In the genomic region with DNA sequence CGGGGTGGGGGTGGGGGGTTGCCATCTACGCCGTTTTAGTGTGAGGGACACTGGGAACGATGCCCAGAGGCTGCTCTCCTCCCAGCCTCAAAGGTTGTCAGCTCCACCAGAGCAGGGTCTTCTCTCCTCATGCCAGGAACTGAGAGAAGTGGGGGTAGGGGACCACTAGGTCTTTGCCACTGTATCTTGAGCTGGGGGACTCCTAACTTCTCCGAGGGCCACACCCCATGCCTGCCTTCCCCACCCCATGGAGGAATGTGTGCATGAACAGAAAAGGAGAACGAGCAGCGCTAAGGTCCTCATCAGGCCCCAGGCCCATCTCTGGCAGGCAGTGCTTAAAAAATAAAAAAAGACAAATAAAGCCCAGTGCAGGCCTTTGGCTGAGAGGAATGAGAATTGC, we compare ENCODE assay signal across 9 cellular contexts. TPM values are rescaled to one million over a fixed set of nuclear protein-coding genes. Genes with fewer than 3 reads are reported as not detected.
DNase-seq lines count a peak whose midpoint lies in the region; ATAC-seq and TF ChIP-seq lines count a peak whose summit lies in the region.
"Had no signal": no experiment of that assay in that cellular context is flagged by ENCODE, and none has a peak within 500 bp of the region (broad histone marks: within the 10 kb centered on the region; RNA-seq: fewer than 3 reads in every experiment).

No MANE protein-coding gene starts in this region.

- H4K20me1 ChIP-seq in H9 (ENCODE audit: control insufficient read depth, insufficient read depth, insufficient read length): no peaks in the 10 kb centered on the region
- no peaks in the 10 kb centered on the region for H4K20me1 ChIP-seq in fibroblast of lung (ENCODE audit: control insufficient read depth, extremely low read depth, insufficient read depth, low read length)

- no peak overlapping the region for H3K23ac ChIP-seq in H9 (ENCODE audit: insufficient read length, low read depth, low read length)

- no peaks in the 10 kb centered on the region; the same call in 1 of the 2 replicates for H3K79me2 ChIP-seq in H9 (ENCODE audit: insufficient read depth, low read length)
- peaks cover 11% of the 10 kb centered on the region for H3K79me2 ChIP-seq in fibroblast of lung (ENCODE audit: control insufficient read depth, insufficient read depth, low read length)

- H3K9me3 Mint-ChIP-seq in H9 (no peaks in the 10 kb centered on the region), T-cell (no peaks in the 10 kb centered on the region)

- ATAC-seq in T-cell (replicated peaks in 1 of 4): no peak
- ATAC-seq in HG03139 (IDR thresholded peaks at IDR 0.05; ENCODE audit: unreplicated experiment): no peak

- H4K91ac ChIP-seq in H9 (ENCODE audit: insufficient read length, low read depth, low read length): no peak overlapping the region

- no peak overlapping the region for H3K4ac ChIP-seq in H9 (ENCODE audit: low read depth, low read length)

- no peak overlapping the region for H2BK20ac ChIP-seq in H9 (ENCODE audit: low read depth, low read length, poor library complexity, severe bottlenecking)

- H3K36me3 ChIP-seq in fibroblast of lung (ENCODE audit: control insufficient read depth, insufficient read depth, low read length): peaks cover 5% of the 10 kb centered on the region
- H3K36me3 ChIP-seq in prostate gland: no peaks in the 10 kb centered on the region

- TF ChIP-seq POLR2A in prostate gland (IDR thresholded peaks at IDR 0.05): no peak

- H3K4me2 ChIP-seq in H9 (ENCODE audit: insufficient read depth, insufficient read length, low read length) (no peak overlapping the region), fibroblast of lung (ENCODE audit: extremely low read depth, insufficient read depth, low read length) (no peak overlapping the region)

- H3K9me3 ChIP-seq in H9 (ENCODE audit: control insufficient read depth, low read depth, low read length) (no peaks in the 10 kb centered on the region), fibroblast of lung (ENCODE audit: control insufficient read depth, insufficient read depth, low read depth, low read length) (no peaks in the 10 kb centered on the region), prostate gland (no peaks in the 10 kb centered on the region)

- H3K27me3 Mint-ChIP-seq in H9 (ENCODE audit: low read depth): no peaks in the 10 kb centered on the region
- H3K27me3 Mint-ChIP-seq in T-cell: no peaks in the 10 kb centered on the region

- H3K27ac ChIP-seq in H9 (ENCODE audit: insufficient read length, low read depth, low read length): no peak overlapping the region
- H3K27ac ChIP-seq in fibroblast of lung (ENCODE audit: insufficient read depth, low read length): peak overlapping the region; percentile 16
- peak overlapping the region; percentile 1 to 76 for H3K27ac ChIP-seq in prostate gland

- no peak overlapping the region for H3K18ac ChIP-seq in H9 (ENCODE audit: insufficient read length, low read depth, low read length)

- H3K4me3 ChIP-seq in fibroblast of lung (replicated peaks in 1 of 4; ENCODE audit: control extremely low read depth in 1 of 4, insufficient read depth in 1 of 4, low read depth in 3 of 4, low read length in 4 of 4) (no peak overlapping the region), prostate gland (no peak overlapping the region)
- H3K4me3 ChIP-seq: lung had no signal

- H2BK12ac ChIP-seq in H9 (ENCODE audit: insufficient read length, low read depth, low read length): no peak overlapping the region

- CTCF ChIA-PET in T-cell (lab: Charles Lee): no interaction called here

- no peak overlapping the region for H2AK5ac ChIP-seq in H9 (ENCODE audit: insufficient read length, low read length)

- H3K9ac ChIP-seq in H9 (ENCODE audit: extremely low read depth, insufficient read length, low read length): no peak overlapping the region
- no peak overlapping the region for H3K9ac ChIP-seq in fibroblast of lung (ENCODE audit: insufficient read depth, low read length)

- no peak overlapping the region for H4K8ac ChIP-seq in H9 (replicated peaks; ENCODE audit: insufficient read length, low read depth, low read length)

- no peak overlapping the region for H2BK5ac ChIP-seq in H9 (ENCODE audit: insufficient read length, low read length)

- H3T11ph ChIP-seq in H9 (ENCODE audit: low read length): no peak overlapping the region

- POLR2A ChIA-PET in T-cell (lab: Charles Lee): interaction anchor here in 1 of 2 donors (0.6 kb wide), 1 partner anchor 55 kb away, joined by 5 read pairs; no protein-coding TSS in a partner anchor

- H3K4me3 Mint-ChIP-seq in H9: peak overlapping the region; percentile 83 to 97; a peak in 4 of 5 replicates
- peak overlapping the region in 2 of 3 donors; percentile 34 to 37 for H3K4me3 Mint-ChIP-seq in T-cell

- DNase-seq in H9 (no peak), T-cell (no peak), fibroblast of lung (ENCODE audit: low read depth in 2 of 2) (peak in 1 of 2 donors; percentile 16), prostate gland (ENCODE audit: low spot score) (no peak), NAMALWA (ENCODE audit: low spot score) (no peak), COLO668 (lab: John Stamatoyannopoulos, UW; ENCODE audit: unreplicated experiment) (no peak), superior temporal gyrus (ENCODE audit: extremely low spot score) (no peak)

- H3K36me3 Mint-ChIP-seq in H9 (ENCODE audit: insufficient read depth in 1 of 3, low read depth in 3 of 3): peaks cover 8 to 29% (median 23%) of the 10 kb centered on the region in 3 experiments; a peak in 6 of 7 replicates
- H3K36me3 Mint-ChIP-seq in T-cell: peaks cover 17% of the 10 kb centered on the region

- TF ChIP-seq CTCF in H9 (conservative IDR thresholded peaks at IDR 0.05): no peak
- TF ChIP-seq CTCF in fibroblast of lung (conservative IDR thresholded peaks at IDR 0.05 in 1 of 2, IDR thresholded peaks at IDR 0.05 in 1 of 2; ENCODE audit: low read depth in 1 of 2, low read length in 2 of 2): no peak
- TF ChIP-seq CTCF in prostate gland (IDR thresholded peaks at IDR 0.05): no peak

- H2AFZ ChIP-seq in H9 (ENCODE audit: low read length) (no peak overlapping the region), fibroblast of lung (ENCODE audit: low read length) (no peak overlapping the region)

- peaks cover 57 to 69% of the 10 kb centered on the region in 2 experiments for H3K4me1 Mint-ChIP-seq in H9
- H3K4me1 Mint-ChIP-seq in T-cell: peaks cover 65 to 71% (median 68%) of the 10 kb centered on the region in 3 donors

- peaks cover 6% of the 10 kb centered on the region; the same call in 1 of the 2 replicates for H3K4me1 ChIP-seq in H9 (ENCODE audit: insufficient read depth, low read length)
- peaks cover 16% of the 10 kb centered on the region for H3K4me1 ChIP-seq in fibroblast of lung (ENCODE audit: control insufficient read depth, extremely low read depth, insufficient read depth, low read length)
- H3K4me1 ChIP-seq in prostate gland (replicated peaks): peaks cover 23% of the 10 kb centered on the region

- H3K14ac ChIP-seq in H9 (ENCODE audit: insufficient read depth, low read length): no peak overlapping the region

- H3K27ac Mint-ChIP-seq in H9: peak overlapping the region in 1 of 3 experiments; percentile 99; a peak in 3 of 7 replicates
- H3K27ac Mint-ChIP-seq in T-cell: peak overlapping the region; percentile 100

- no peaks in the 10 kb centered on the region for H3K79me1 ChIP-seq in H9 (ENCODE audit: insufficient read depth, low read depth, low read length, poor library complexity, severe bottlenecking)

- no peak overlapping the region for H3K56ac ChIP-seq in H9 (ENCODE audit: insufficient read length, low read depth, low read length)

- WGBS in H9 (ENCODE audit: extremely low coverage, insufficient read length, low lambda C conversion rate): no CpG with 5 or more reads among the region's 7 CpGs
- 36% methylated on average over 7 of the region's 7 CpGs for WGBS in prostate gland

- H2BK15ac ChIP-seq in H9 (ENCODE audit: low read depth, low read length): no peak overlapping the region

- no peak overlapping the region for H4K5ac ChIP-seq in H9 (ENCODE audit: insufficient read length, low read depth, low read length)

- intact Hi-C loops in prostate gland (cut with DNase I): no loop called here

- no peak overlapping the region for H2BK120ac ChIP-seq in H9 (ENCODE audit: low read depth, low read length, poor library complexity, severe bottlenecking)

- H3K27me3 ChIP-seq in H9 (ENCODE audit: insufficient read depth, low read length): no peaks in the 10 kb centered on the region
- H3K27me3 ChIP-seq in fibroblast of lung (ENCODE audit: control insufficient read depth, insufficient read depth, low read length): no peaks in the 10 kb centered on the region
- H3K27me3 ChIP-seq in prostate gland (replicated peaks; ENCODE audit: insufficient read depth): no peaks in the 10 kb centered on the region

- peaks cover 16% of the 10 kb centered on the region for H3K23me2 ChIP-seq in H9 (ENCODE audit: insufficient read length, low read depth, low read length, poor library complexity, severe bottlenecking)

RNA-seq across cellular contexts. Expression of a gene that starts 1.4 kb away (rescaled TPM):
- total RNA-seq in H9 (2021): 21.6 and 22.5 TPM in 2 replicates
- 100 to 1,000 TPM; 299 to 450 (median 328) TPM for total RNA-seq in T-cell
- 106 and 113 TPM in 2 replicates for total RNA-seq in fibroblast of lung
- 21.1 and 32.8 TPM in 2 replicates for polyA plus RNA-seq in fibroblast of lung
- 34.4 and 51.1 TPM in 2 replicates for polyA plus RNA-seq in fibroblast of lung (2012)
- polyA minus RNA-seq in fibroblast of lung (ENCODE audit: low replicate concordance): 35.8 and 41.1 TPM in 2 replicates
- 100 to 1,000 TPM; 113 to 140 TPM for total RNA-seq in prostate gland

RNA-seq across cellular contexts. Expression of a gene that starts 4.3 kb away (rescaled TPM):
- total RNA-seq in H9 (2021) (38.7 and 39.5 TPM in 2 replicates), T-cell (10 to 100 TPM; 36.0 to 70.8 (median 68.5) TPM), fibroblast of lung (19.3 and 28.1 TPM in 2 replicates), prostate gland (10 to 100 TPM; 44.1 to 44.6 TPM)
- polyA plus RNA-seq in fibroblast of lung: 15.3 and 17.4 TPM in 2 replicates
- polyA plus RNA-seq in fibroblast of lung (2012): 12.5 and 17.2 TPM in 2 replicates
- 18.3 and 28.6 TPM in 2 replicates for polyA minus RNA-seq in fibroblast of lung (ENCODE audit: low replicate concordance)

RNA-seq across cellular contexts. Expression of a gene that starts 13.3 kb away (rescaled TPM):
- total RNA-seq in H9 (2021): 168 and 173 TPM in 2 replicates
- 10 to 100 TPM; 61.3 to 88.2 (median 76.8) TPM for total RNA-seq in T-cell
- total RNA-seq in fibroblast of lung: 220 and 245 TPM in 2 replicates
- 277 and 289 TPM in 2 replicates for polyA plus RNA-seq in fibroblast of lung
- 261 and 301 TPM in 2 replicates for polyA plus RNA-seq in fibroblast of lung (2012)
- polyA minus RNA-seq in fibroblast of lung (ENCODE audit: low replicate concordance): 433 and 499 TPM in 2 replicates
- 10 to 100 TPM; 85.0 to 97.2 TPM for total RNA-seq in prostate gland

RNA-seq across cellular contexts. Expression of a gene that starts 17.2 kb away (rescaled TPM):
- total RNA-seq in H9 (2021): 279 and 283 TPM in 2 replicates
- 10 to 100 TPM in 4 of 5 donors, 1 to 10 TPM in 1; 7.9 to 11.8 (median 10.3) TPM for total RNA-seq in T-cell
- total RNA-seq in fibroblast of lung: 23.9 and 40.3 TPM in 2 replicates
- 55.4 and 176 TPM in 2 replicates for polyA plus RNA-seq in fibroblast of lung
- polyA plus RNA-seq in fibroblast of lung (2012): 38.8 and 114 TPM in 2 replicates
- 4.0 and 38.8 TPM in 2 replicates for polyA minus RNA-seq in fibroblast of lung (ENCODE audit: low replicate concordance)
- 10 to 100 TPM; 33.5 to 47.5 TPM for total RNA-seq in prostate gland

RNA-seq across cellular contexts. Expression of a gene that starts 20.7 kb away (rescaled TPM):
- total RNA-seq in H9 (2021) (26.3 and 30.2 TPM in 2 replicates), T-cell (10 to 100 TPM; 12.6 to 24.9 (median 22.4) TPM), fibroblast of lung (8.5 and 10.1 TPM in 2 replicates), prostate gland (10 to 100 TPM; 23.2 to 26.2 TPM)
- polyA plus RNA-seq in fibroblast of lung: 25.1 and 33.5 TPM in 2 replicates
- polyA plus RNA-seq in fibroblast of lung (2012): 41.0 and 59.5 TPM in 2 replicates
- 16.2 and 17.3 TPM in 2 replicates for polyA minus RNA-seq in fibroblast of lung (ENCODE audit: low replicate concordance)
